24 cellular contexts compared by ENCODE assay signal in the genomic region with DNA sequence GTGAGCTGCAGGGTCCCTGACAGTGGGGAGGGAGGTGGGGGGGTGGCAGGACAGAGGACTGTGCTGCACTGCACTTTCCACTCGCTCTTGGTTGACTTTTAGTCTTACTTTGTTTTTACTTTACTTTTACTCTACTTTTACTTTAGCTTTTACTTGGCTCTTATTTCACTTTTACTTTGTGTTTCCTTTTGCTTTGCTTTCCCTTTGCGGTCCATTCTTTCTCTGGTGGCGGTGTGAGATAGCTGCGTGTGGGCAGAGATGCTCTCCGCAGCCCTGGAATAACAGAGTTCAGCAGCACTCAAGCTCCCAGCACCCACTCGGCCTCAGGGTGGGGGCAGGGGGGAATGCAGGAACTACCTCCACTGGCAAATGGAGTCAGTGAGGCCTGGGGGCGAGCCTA. TPM values are rescaled to one million over a fixed set of nuclear protein-coding genes. Genes with fewer than 3 reads are reported as not detected.
DNase-seq lines count a peak whose midpoint lies in the region; ATAC-seq and TF ChIP-seq lines count a peak whose summit lies in the region.
"Had no signal": no experiment of that assay in that cellular context is flagged by ENCODE, and none has a peak within 500 bp of the region (broad histone marks: within the 10 kb centered on the region; RNA-seq: fewer than 3 reads in every experiment).

No MANE protein-coding gene starts in this region.

- no peaks in the 10 kb centered on the region for H3K27me3 Mint-ChIP-seq in stimulated activated naive CD8-positive, alpha-beta T cell treated with anti-CD3 and anti-CD28 coated beads, Interleukin-15, Interleukin-2, amounts not matched to agents 100 ng/mL and 50 ng/mL, for 24 hours
- peaks cover 4% of the 10 kb centered on the region for H3K27me3 Mint-ChIP-seq in activated naive CD8-positive, alpha-beta T cell treated with anti-CD3 and anti-CD28 coated beads, Interleukin-2, amount 10 ng/mL, durations not matched to agents 7 days and 5 days

- peaks cover 11% of the 10 kb centered on the region for H3K4me1 Mint-ChIP-seq in stimulated activated naive CD8-positive, alpha-beta T cell treated with anti-CD3 and anti-CD28 coated beads, Interleukin-15, Interleukin-2, amounts not matched to agents 100 ng/mL and 50 ng/mL, for 24 hours (ENCODE audit: low read depth)
- peaks cover 6% of the 10 kb centered on the region for H3K4me1 Mint-ChIP-seq in activated naive CD8-positive, alpha-beta T cell treated with anti-CD3 and anti-CD28 coated beads, Interleukin-2, amount 10 ng/mL, durations not matched to agents 7 days and 5 days

- CTCF ChIA-PET in A673 (lab: Charles Lee): no interaction called here

- no peak for TF ChIP-seq CTCF in adrenal gland (IDR thresholded peaks at IDR 0.05)
- TF ChIP-seq CTCF in A673 (conservative IDR thresholded peaks at IDR 0.05; ENCODE audit: low read depth, low read length): no peak

- no peaks in the 10 kb centered on the region for H3K36me3 Mint-ChIP-seq in stimulated activated naive CD8-positive, alpha-beta T cell treated with anti-CD3 and anti-CD28 coated beads, Interleukin-15, Interleukin-2, amounts not matched to agents 100 ng/mL and 50 ng/mL, for 24 hours (ENCODE audit: low read depth)
- H3K36me3 Mint-ChIP-seq in activated naive CD8-positive, alpha-beta T cell treated with anti-CD3 and anti-CD28 coated beads, Interleukin-2, amount 10 ng/mL, durations not matched to agents 7 days and 5 days: no peaks in the 10 kb centered on the region

- H3K4me3 ChIP-seq in adrenal gland: no peak overlapping the region
- no peak overlapping the region for H3K4me3 ChIP-seq in A673 (ENCODE audit: low read depth, low read length, poor library complexity, severe bottlenecking)
- H3K4me3 ChIP-seq: gastrocnemius medialis, MG63, PC-9, stomach, upper lobe of left lung had no signal

- no peak for TF ChIP-seq POLR2A in adrenal gland (IDR thresholded peaks at IDR 0.05)

- BruUV-seq in A673 (replicated peaks; lab: Mats Ljungman, UMichigan): no TSS peak

- WGBS in adrenal gland, 4 donors: 77 to 87% (median 78%) methylated on average over 6 to 7 of the region's 7 CpGs

- H3K4me1 ChIP-seq in adrenal gland (replicated peaks in 1 of 2) (peaks cover 4 to 8% of the 10 kb centered on the region in 2 donors), A673 (ENCODE audit: insufficient read depth, low read length, poor library complexity, severe bottlenecking) (no peaks in the 10 kb centered on the region)

- intact Hi-C loops in adrenal gland (cut with DNase I): loop anchor here in 1 of 2 donors (10.0 kb wide), 1 partner anchor 199 kb away; a partner anchor contains a TSS
- intact Hi-C loops in A673 (cut with micrococcal nuclease; ENCODE audit: unreplicated experiment): no loop called here

- H3K27ac ChIP-seq in adrenal gland: no peak overlapping the region
- H3K27ac ChIP-seq in A673 (ENCODE audit: low read depth, low read length, poor library complexity, severe bottlenecking): no peak overlapping the region
- H3K27ac ChIP-seq: gastrocnemius medialis, PC-9, stomach, upper lobe of left lung, VCaP had no signal

- H3K36me3 ChIP-seq in adrenal gland (replicated peaks in 1 of 2) (no peaks in the 10 kb centered on the region), A673 (ENCODE audit: insufficient read depth, low read length, poor library complexity, severe bottlenecking) (no peaks in the 10 kb centered on the region)
- H3K36me3 ChIP-seq: gastrocnemius medialis, MG63, stomach, upper lobe of left lung had no signal

- no peak for DNase-seq in stimulated activated naive CD8-positive, alpha-beta T cell treated with anti-CD3 and anti-CD28 coated beads, Interleukin-15, Interleukin-2, amounts not matched to agents 100 U/mL and 50 U/mL, for 24 hours
- peak; percentile 71 for DNase-seq in OCI-M1 (lab: John Stamatoyannopoulos, UW)
- no peak for DNase-seq in activated naive CD8-positive, alpha-beta T cell treated with anti-CD3 and anti-CD28 coated beads, Interleukin-2, amount 10 ng/mL, durations not matched to agents 7 days and 5 days
- DNase-seq in adrenal gland: no peak
- no peak for DNase-seq in inferior parietal cortex (ENCODE audit: extremely low spot score)
- no peak for DNase-seq in A673 (ENCODE audit: low spot score)
- DNase-seq: AML-193; amygdala; central memory CD4-positive, alpha-beta T cell; gastrocnemius medialis; HCEC 1CT; IMR-90; mammary epithelial cell; MG63; NCI-H146; NCI-H2171 treated with DMSO at 0.1 percent for 48 hours; NCI-H774; PC-9; right cardiac atrium; stomach; upper lobe of left lung had no signal

- H3K9me3 Mint-ChIP-seq in stimulated activated naive CD8-positive, alpha-beta T cell treated with anti-CD3 and anti-CD28 coated beads, Interleukin-15, Interleukin-2, amounts not matched to agents 100 ng/mL and 50 ng/mL, for 24 hours: no peaks in the 10 kb centered on the region
- no peaks in the 10 kb centered on the region for H3K9me3 Mint-ChIP-seq in activated naive CD8-positive, alpha-beta T cell treated with anti-CD3 and anti-CD28 coated beads, Interleukin-2, amount 10 ng/mL, durations not matched to agents 7 days and 5 days
- H3K9me3 Mint-ChIP-seq: T-helper 1 cell treated with Interleukin-12 subunit alpha and Interleukin-12 subunit beta and Interleukin-4 antibody, amounts not matched to agents 30 μg/mL and 1 μg/mL, for 36 hours had no signal

- H3K9me3 ChIP-seq in adrenal gland (replicated peaks in 1 of 3) (no peaks in the 10 kb centered on the region), A673 (ENCODE audit: low read depth, low read length, poor library complexity, severe bottlenecking) (no peaks in the 10 kb centered on the region)
- H3K9me3 ChIP-seq: gastrocnemius medialis, MG63, stomach, upper lobe of left lung had no signal

- no peak for ATAC-seq in stimulated activated naive CD8-positive, alpha-beta T cell treated with anti-CD3 and anti-CD28 coated beads, Interleukin-15, Interleukin-2, amounts not matched to agents 100 U/mL and 50 U/mL, for 24 hours
- ATAC-seq in activated naive CD8-positive, alpha-beta T cell treated with anti-CD3 and anti-CD28 coated beads, Interleukin-2, amount 10 ng/mL, durations not matched to agents 7 days and 5 days (ENCODE audit: low read depth): no peak
- ATAC-seq: gastrocnemius medialis, right cardiac atrium had no signal

- no peaks in the 10 kb centered on the region for H3K27me3 ChIP-seq in adrenal gland
- no peaks in the 10 kb centered on the region for H3K27me3 ChIP-seq in A673 (replicated peaks; ENCODE audit: insufficient read depth, low read depth, low read length, poor library complexity)
- H3K27me3 ChIP-seq: MG63, stomach, upper lobe of left lung had no signal

- peak overlapping the region; percentile 68 for H3K27ac Mint-ChIP-seq in stimulated activated naive CD8-positive, alpha-beta T cell treated with anti-CD3 and anti-CD28 coated beads, Interleukin-15, Interleukin-2, amounts not matched to agents 100 ng/mL and 50 ng/mL, for 24 hours
- H3K27ac Mint-ChIP-seq in activated naive CD8-positive, alpha-beta T cell treated with anti-CD3 and anti-CD28 coated beads, Interleukin-2, amount 10 ng/mL, durations not matched to agents 7 days and 5 days: peak overlapping the region; percentile 48
- H3K27ac Mint-ChIP-seq: T-helper 1 cell treated with Interleukin-12 subunit alpha and Interleukin-12 subunit beta and Interleukin-4 antibody, amounts not matched to agents 30 μg/mL and 1 μg/mL, for 36 hours had no signal

- POLR2A ChIA-PET in activated naive CD8-positive, alpha-beta T cell treated with anti-CD3 and anti-CD28 coated beads, Interleukin-2, amount 10 ng/mL, durations not matched to agents 7 days and 5 days (lab: Charles Lee): interaction anchor here (0.5 kb wide), 1 partner anchor 9 kb away, joined by 3 read pairs; no protein-coding TSS in a partner anchor
- POLR2A ChIA-PET in A673 (lab: Charles Lee; ENCODE audit: low non-redundant PET): no interaction called here

- peak overlapping the region; percentile 28 for H3K4me3 Mint-ChIP-seq in stimulated activated naive CD8-positive, alpha-beta T cell treated with anti-CD3 and anti-CD28 coated beads, Interleukin-15, Interleukin-2, amounts not matched to agents 100 ng/mL and 50 ng/mL, for 24 hours
- peak overlapping the region; percentile 33 for H3K4me3 Mint-ChIP-seq in activated naive CD8-positive, alpha-beta T cell treated with anti-CD3 and anti-CD28 coated beads, Interleukin-2, amount 10 ng/mL, durations not matched to agents 7 days and 5 days
- H3K4me3 Mint-ChIP-seq: T-helper 1 cell treated with Interleukin-12 subunit alpha and Interleukin-12 subunit beta and Interleukin-4 antibody, amounts not matched to agents 30 μg/mL and 1 μg/mL, for 36 hours had no signal

RNA-seq across cellular contexts. Expression of a gene that starts 4.7 kb away (rescaled TPM):
- under 1 TPM in 1 of 2 experiments, not detected in 1; 0.30 TPM for total RNA-seq in activated naive CD8-positive, alpha-beta T cell treated with anti-CD3 and anti-CD28 coated beads, Interleukin-2, amount 10 ng/mL, durations not matched to agents 7 days and 5 days
- total RNA-seq in adrenal gland (1 to 10 TPM in 6 of 8 donors, under 1 TPM in 2; 0.69 to 6.0 (median 1.5) TPM), A673 (2021) (0.92 TPM in 1 of 2 replicates, not detected in the other)
- 1 to 10 TPM; 1.3 to 2.0 (median 1.4) TPM for polyA plus RNA-seq in adrenal gland
- total RNA-seq: gastrocnemius medialis had no signal

RNA-seq across cellular contexts. Expression of a gene that starts 5.3 kb away (rescaled TPM):
- total RNA-seq in activated naive CD8-positive, alpha-beta T cell treated with anti-CD3 and anti-CD28 coated beads, Interleukin-2, amount 10 ng/mL, durations not matched to agents 7 days and 5 days: 1 to 10 TPM; 4.1 to 6.3 TPM
- 10 to 100 TPM in 4 of 8 donors, 1 to 10 TPM in 4; 4.1 to 13.5 (median 9.4) TPM for total RNA-seq in adrenal gland
- 10 to 100 TPM in 2 of 3 donors, 1 to 10 TPM in 1; 9.1 to 16.6 (median 14.2) TPM for polyA plus RNA-seq in adrenal gland
- total RNA-seq in A673 (2021): 2.1 and 4.3 TPM in 2 replicates
